ENCODE assay signal across 18 cellular contexts in the genomic region with DNA sequence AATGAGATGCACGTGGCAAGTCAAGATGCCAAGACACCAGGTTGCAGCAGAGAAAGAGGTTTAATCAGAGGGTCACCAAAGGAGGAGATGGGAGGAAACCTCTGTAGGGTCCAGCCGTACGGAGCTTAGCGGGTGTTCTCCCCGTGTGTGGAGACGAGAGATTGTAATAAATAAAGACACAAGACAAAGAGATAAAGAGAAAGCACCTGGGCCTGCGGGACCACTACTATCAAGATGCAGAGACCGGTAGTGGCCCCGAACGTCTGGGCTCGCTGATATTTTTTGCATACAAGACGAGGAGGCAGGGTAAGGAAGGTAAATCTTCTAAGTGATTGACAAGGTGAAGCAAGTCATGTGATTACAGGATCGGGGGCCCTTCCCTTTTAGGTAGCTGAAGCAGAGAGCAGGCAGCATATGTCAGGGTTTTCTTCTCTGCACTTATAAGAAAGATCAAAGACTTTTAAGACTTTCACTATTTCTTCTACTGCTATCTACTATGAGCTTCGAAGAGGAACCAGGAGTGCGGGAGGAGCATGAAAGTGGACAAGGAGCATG. TPM values are rescaled to one million over a fixed set of nuclear protein-coding genes. Genes with fewer than 3 reads are reported as not detected.
DNase-seq lines count a peak whose midpoint lies in the region; ATAC-seq and TF ChIP-seq lines count a peak whose summit lies in the region.
"Had no signal": no experiment of that assay in that cellular context is flagged by ENCODE, and none has a peak within 500 bp of the region (broad histone marks: within the 10 kb centered on the region; RNA-seq: fewer than 3 reads in every experiment).

No MANE protein-coding gene starts in this region.

- no peak overlapping the region for H3K4me3 ChIP-seq in cardiac muscle cell
- H3K4me3 ChIP-seq in heart left ventricle = no peak overlapping the region
- no peak overlapping the region for H3K4me3 ChIP-seq in spleen
- H3K4me3 ChIP-seq in mammary epithelial cell (replicated peaks in 1 of 3; ENCODE audit: insufficient read depth in 1 of 3, low read depth in 2 of 3, low read length in 3 of 3) = no peak overlapping the region
- H3K4me3 ChIP-seq: BLaER1, PC-9 had no signal

- H3K27ac Mint-ChIP-seq in T-helper 1 cell treated with Interleukin-12 subunit alpha and Interleukin-12 subunit beta and Interleukin-4 antibody, amounts not matched to agents 30 μg/mL and 1 μg/mL, for 36 hours = no peak overlapping the region
- peak overlapping the region; percentile 95 for H3K27ac Mint-ChIP-seq in dendritic cell treated with granulocyte-macrophage colony-stimulating factor and Interleukin-4, amounts not matched to agents 40 ng/mL and 50 ng/mL, for 4 days

- H3K4me3 Mint-ChIP-seq in T-helper 1 cell treated with Interleukin-12 subunit alpha and Interleukin-12 subunit beta and Interleukin-4 antibody, amounts not matched to agents 30 μg/mL and 1 μg/mL, for 36 hours = peak overlapping the region; percentile 5
- H3K4me3 Mint-ChIP-seq in dendritic cell treated with granulocyte-macrophage colony-stimulating factor and Interleukin-4, amounts not matched to agents 40 ng/mL and 50 ng/mL, for 4 days = no peak overlapping the region

- ATAC-seq in heart left ventricle (no peak), HG03039 (IDR thresholded peaks at IDR 0.05; ENCODE audit: unreplicated experiment) (no peak)

- H2AFZ ChIP-seq in mammary epithelial cell (ENCODE audit: low read depth, low read length) = no peak overlapping the region
- H2AFZ ChIP-seq: PC-9 had no signal

- H3K27ac ChIP-seq in cardiac muscle cell (peak overlapping the region; percentile 70), heart left ventricle (peak overlapping the region in 1 of 12 donors; percentile 20), spleen (peak overlapping the region in 2 of 8 donors; percentile 7 to 8), mammary epithelial cell (ENCODE audit: insufficient read depth, low read depth, low read length) (no peak overlapping the region)
- H3K27ac ChIP-seq: 22Rv1, BLaER1, PC-9 had no signal

- H3K27me3 ChIP-seq in cardiac muscle cell (no peaks in the 10 kb centered on the region), heart left ventricle (no peaks in the 10 kb centered on the region), spleen (replicated peaks in 1 of 7) (no peaks in the 10 kb centered on the region), mammary epithelial cell (ENCODE audit: insufficient read depth, low read length) (no peaks in the 10 kb centered on the region)
- H3K27me3 ChIP-seq: BLaER1 had no signal

- H3K27me3 Mint-ChIP-seq in T-helper 1 cell treated with Interleukin-12 subunit alpha and Interleukin-12 subunit beta and Interleukin-4 antibody, amounts not matched to agents 30 μg/mL and 1 μg/mL, for 36 hours (ENCODE audit: low read depth) = no peaks in the 10 kb centered on the region
- H3K27me3 Mint-ChIP-seq in dendritic cell treated with granulocyte-macrophage colony-stimulating factor and Interleukin-4, amounts not matched to agents 40 ng/mL and 50 ng/mL, for 4 days = no peaks in the 10 kb centered on the region

- no TSS peak for BruUV-seq in mammary epithelial cell (replicated peaks; lab: Mats Ljungman, UMichigan)

- no peak for DNase-seq in T-helper 1 cell
- DNase-seq in cardiac muscle cell (ENCODE audit: low read depth in 1 of 2, low spot score in 1 of 2) = no peak
- no peak for DNase-seq in heart left ventricle
- peak; percentile 33 for DNase-seq in spleen
- no peak for DNase-seq in mammary epithelial cell
- DNase-seq: Caco-2, H7, Karpas-422, MM.1S, NCI-H1105 treated with DMSO at 0.1 percent for 48 hours, NCI-H187, NCI-H748 treated with DMSO at 0.1 percent for 48 hours, PC-9 had no signal

- in situ Hi-C loops in mammary epithelial cell (cut with MboI; ENCODE audit: low sequenced_read_pairs in 2 of 2) = no loop called here

- H3K79me2 ChIP-seq in mammary epithelial cell (ENCODE audit: insufficient read depth, low read length) = no peaks in the 10 kb centered on the region

- H3K9ac ChIP-seq in mammary epithelial cell (ENCODE audit: insufficient read depth, low read length) = no peak overlapping the region
- H3K9ac ChIP-seq: BLaER1 had no signal

- H3K4me2 ChIP-seq in mammary epithelial cell (ENCODE audit: insufficient read depth, low read depth, low read length) = no peak overlapping the region
- H3K4me2 ChIP-seq: BLaER1, PC-9 had no signal

- H3K4me1 Mint-ChIP-seq in T-helper 1 cell treated with Interleukin-12 subunit alpha and Interleukin-12 subunit beta and Interleukin-4 antibody, amounts not matched to agents 30 μg/mL and 1 μg/mL, for 36 hours (ENCODE audit: low read depth) = peaks cover 31% of the 10 kb centered on the region
- H3K4me1 Mint-ChIP-seq in dendritic cell treated with granulocyte-macrophage colony-stimulating factor and Interleukin-4, amounts not matched to agents 40 ng/mL and 50 ng/mL, for 4 days (ENCODE audit: low read depth) = peaks cover 59% of the 10 kb centered on the region

- CTCF ChIA-PET in mammary epithelial cell (lab: Charles Lee; ENCODE audit: low non-redundant PET) = no interaction called here

- TF ChIP-seq CTCF in cardiac muscle cell (IDR thresholded peaks at IDR 0.05; ENCODE audit: low read depth, low read length) (no peak), heart left ventricle (IDR thresholded peaks at IDR 0.05) (no peak), spleen (IDR thresholded peaks at IDR 0.05 in 8 of 11, conservative IDR thresholded peaks at IDR 0.05 in 3 of 11) (no peak), mammary epithelial cell (conservative IDR thresholded peaks at IDR 0.05 in 1 of 2, IDR thresholded peaks at IDR 0.05 in 1 of 2; ENCODE audit: extremely low read depth in 1 of 2, insufficient read depth in 1 of 2, low read depth in 1 of 2, low read length in 2 of 2) (no peak)

- no peaks in the 10 kb centered on the region for H3K9me3 Mint-ChIP-seq in T-helper 1 cell treated with Interleukin-12 subunit alpha and Interleukin-12 subunit beta and Interleukin-4 antibody, amounts not matched to agents 30 μg/mL and 1 μg/mL, for 36 hours
- no peaks in the 10 kb centered on the region for H3K9me3 Mint-ChIP-seq in dendritic cell treated with granulocyte-macrophage colony-stimulating factor and Interleukin-4, amounts not matched to agents 40 ng/mL and 50 ng/mL, for 4 days

- WGBS in heart left ventricle, 4 donors = 74 to 80% (median 79%) methylated on average over 15 of the region's 15 CpGs
- 71 to 79% (median 74%) methylated on average over 15 of the region's 15 CpGs for WGBS in spleen, 5 donors
- WGBS in mammary epithelial cell (ENCODE audit: low coverage, missing lambda C conversion rate) = 78% methylated on average over 14 of the region's 15 CpGs

- H3K36me3 ChIP-seq in cardiac muscle cell (no peaks in the 10 kb centered on the region), heart left ventricle (peaks cover 0 to 53% (median 11%) of the 10 kb centered on the region in 9 donors), spleen (peaks cover 0 to 67% (median 5%) of the 10 kb centered on the region in 6 donors), mammary epithelial cell (ENCODE audit: insufficient read depth, low read length) (no peaks in the 10 kb centered on the region)
- H3K36me3 ChIP-seq: BLaER1 had no signal

- dilution Hi-C loops in mammary epithelial cell (cut with HindIII; ENCODE audit: low sequenced_read_pairs) = no loop called here

- intact Hi-C loops in heart left ventricle (cut with DNase I) = loop anchor here in 1 of 10 donors (10.0 kb wide), 1 partner anchor 56 kb away; the partner anchor contains the start of gene IL6R
- intact Hi-C loops in dendritic cell treated with granulocyte-macrophage colony-stimulating factor and Interleukin-4, amounts not matched to agents 40 ng/mL and 50 ng/mL, for 4 days (cut with micrococcal nuclease) = no loop called here
- intact Hi-C loops in spleen (cut with DNase I; ENCODE audit: low total_unique reads) = no loop called here
- intact Hi-C loops in mammary epithelial cell (cut with micrococcal nuclease) = no loop called here

- H3K4me1 ChIP-seq in cardiac muscle cell (ENCODE audit: low read depth) (peaks cover 14% of the 10 kb centered on the region), heart left ventricle (peaks cover 0 to 57% (median 6%) of the 10 kb centered on the region in 12 donors), spleen (peaks cover 0 to 51% (median 17%) of the 10 kb centered on the region in 6 donors), mammary epithelial cell (ENCODE audit: insufficient read depth, low read length) (peaks cover 8% of the 10 kb centered on the region)
- H3K4me1 ChIP-seq: Caco-2 had no signal

- no peaks in the 10 kb centered on the region for H3K9me3 ChIP-seq in cardiac muscle cell (ENCODE audit: low read depth)
- no peaks in the 10 kb centered on the region for H3K9me3 ChIP-seq in heart left ventricle
- no peaks in the 10 kb centered on the region for H3K9me3 ChIP-seq in spleen
- H3K9me3 ChIP-seq in mammary epithelial cell (replicated peaks; ENCODE audit: insufficient read depth, low read length) = no peaks in the 10 kb centered on the region
- H3K9me3 ChIP-seq: BLaER1, Caco-2 had no signal

- peaks cover 7% of the 10 kb centered on the region for H3K36me3 Mint-ChIP-seq in T-helper 1 cell treated with Interleukin-12 subunit alpha and Interleukin-12 subunit beta and Interleukin-4 antibody, amounts not matched to agents 30 μg/mL and 1 μg/mL, for 36 hours (ENCODE audit: low read depth)
- peaks cover 83% of the 10 kb centered on the region for H3K36me3 Mint-ChIP-seq in dendritic cell treated with granulocyte-macrophage colony-stimulating factor and Interleukin-4, amounts not matched to agents 40 ng/mL and 50 ng/mL, for 4 days (ENCODE audit: low read depth)

- no peaks in the 10 kb centered on the region for H4K20me1 ChIP-seq in mammary epithelial cell (ENCODE audit: insufficient read depth, low read length)
- H4K20me1 ChIP-seq: BLaER1 had no signal

- TF ChIP-seq POLR2A in heart left ventricle (IDR thresholded peaks at IDR 0.05) (no peak), spleen (IDR thresholded peaks at IDR 0.05) (no peak)

RNA-seq across cellular contexts. Expression of gene TDRD10, which starts 41.2 kb away (rescaled TPM):
- total RNA-seq in cardiac muscle cell (0.51 and 0.53 TPM in 2 replicates), heart left ventricle (1 to 10 TPM in 8 of 9 donors, under 1 TPM in 1; 0.71 to 3.4 (median 1.8) TPM), spleen (10 to 100 TPM in 2 of 7 donors, 1 to 10 TPM in 5; 2.4 to 14.0 (median 8.3) TPM), mammary epithelial cell (under 1 TPM in 1 of 2 donors, not detected in 1; under 0.01 TPM)
- polyA plus RNA-seq in cardiac muscle cell (0.54 and 1.0 TPM in 2 replicates), heart left ventricle (1 to 10 TPM; 2.9 to 3.0 TPM), spleen (10 to 100 TPM in 2 of 3 donors, 1 to 10 TPM in 1; 4.9 to 12.8 (median 12.0) TPM), mammary epithelial cell (not detected)
- polyA minus RNA-seq in mammary epithelial cell = not detected
- total RNA-seq: Caco-2, PC-9 had no signal

RNA-seq across cellular contexts. Expression of gene SHE, which starts 41.4 kb away (rescaled TPM):
- 2.1 and 2.7 TPM in 2 replicates for total RNA-seq in cardiac muscle cell
- 1.7 and 2.0 TPM in 2 replicates for polyA plus RNA-seq in cardiac muscle cell
- total RNA-seq in heart left ventricle = 10 to 100 TPM; 11.1 to 19.4 (median 11.9) TPM
- 10 to 100 TPM; 10.1 to 17.7 TPM for polyA plus RNA-seq in heart left ventricle
- 10 to 100 TPM; 25.0 to 54.7 (median 35.7) TPM for total RNA-seq in spleen
- polyA plus RNA-seq in spleen = 10 to 100 TPM in 2 of 3 donors, 1 to 10 TPM in 1; 8.2 to 20.5 (median 14.0) TPM
- total RNA-seq in mammary epithelial cell = under 1 TPM in 1 of 2 donors, not detected in 1; 0.33 TPM
- polyA plus RNA-seq in mammary epithelial cell = not detected
- not detected for polyA minus RNA-seq in mammary epithelial cell
- total RNA-seq: Caco-2, PC-9 had no signal

RNA-seq across cellular contexts. Expression of gene IL6R, which starts 55.6 kb away (rescaled TPM):
- total RNA-seq in cardiac muscle cell (5.2 and 17.2 TPM in 2 replicates), heart left ventricle (10 to 100 TPM in 6 of 9 donors, 1 to 10 TPM in 3; 5.7 to 26.6 (median 13.1) TPM), spleen (10 to 100 TPM; 40.3 to 74.5 (median 55.5) TPM), mammary epithelial cell (10 to 100 TPM; 11.4 to 28.7 TPM)
- polyA plus RNA-seq in cardiac muscle cell (2.5 and 3.9 TPM in 2 replicates), heart left ventricle (1 to 10 TPM; 3.4 to 8.6 TPM), spleen (1 to 10 TPM; 2.8 to 6.1 (median 3.9) TPM), mammary epithelial cell (25.0 TPM)
- 6.9 TPM for polyA minus RNA-seq in mammary epithelial cell
